28 cellular contexts compared by ENCODE assay signal in genomic region chr12:124844411-124845397, GRCh38.
"Had no signal": no experiment of that assay in that cellular context is flagged by ENCODE, and none has a peak within 500 bp of the region (broad histone marks: within the 10 kb centered on the region; RNA-seq: fewer than 3 reads in every experiment).

No MANE protein-coding gene starts in this region.

- H3K9me3 ChIP-seq: ascending aorta, esophagus muscularis mucosa, heart right ventricle, lower lobe of right lung, stomach, suprapubic skin, tibial artery, upper lobe of right lung had no signal

- H3K36me3 ChIP-seq: ascending aorta, esophagus muscularis mucosa, heart right ventricle, lower lobe of right lung, stomach, suprapubic skin, tibial artery, upper lobe of right lung had no signal

- H3K4me2 ChIP-seq: smooth muscle cell had no signal

- H3K27me3 ChIP-seq: ascending aorta, esophagus muscularis mucosa, heart right ventricle, stomach, suprapubic skin, tibial artery, upper lobe of right lung had no signal

- H3K27ac Mint-ChIP-seq: activated naive CD8-positive, alpha-beta T cell; natural killer cell; stimulated activated naive B cell treated with anti-CD40 and anti-IgM and Interleukin-4, amounts not matched to agents 10 μg/mL and 1 μg/mL and 100 μg/mL, for 72 hours; T-helper 1 cell treated with Interleukin-12 subunit alpha and Interleukin-12 subunit beta and Interleukin-4 antibody, amounts not matched to agents 30 μg/mL and 1 μg/mL, for 36 hours had no signal

- H3K4me3 Mint-ChIP-seq: activated naive CD8-positive, alpha-beta T cell; natural killer cell; stimulated activated naive B cell treated with anti-CD40 and anti-IgM and Interleukin-4, amounts not matched to agents 10 μg/mL and 1 μg/mL and 100 μg/mL, for 72 hours; T-helper 1 cell treated with Interleukin-12 subunit alpha and Interleukin-12 subunit beta and Interleukin-4 antibody, amounts not matched to agents 30 μg/mL and 1 μg/mL, for 36 hours had no signal

- H3K9me3 Mint-ChIP-seq: natural killer cell; stimulated activated naive B cell treated with anti-CD40 and anti-IgM and Interleukin-4, amounts not matched to agents 10 μg/mL and 1 μg/mL and 100 μg/mL, for 72 hours; T-helper 1 cell treated with Interleukin-12 subunit alpha and Interleukin-12 subunit beta and Interleukin-4 antibody, amounts not matched to agents 30 μg/mL and 1 μg/mL, for 36 hours had no signal

- H3K4me1 Mint-ChIP-seq: natural killer cell had no signal

- H3K27ac ChIP-seq: ascending aorta, esophagus muscularis mucosa, heart right ventricle, lower lobe of right lung, stomach, suprapubic skin, tibial artery had no signal

- ATAC-seq: activated CD4-positive, CD25-positive, alpha-beta regulatory T cell treated with anti-CD3 and anti-CD28 coated beads, Interleukin-2, amount 50 U/mL, for 24 hours; heart right ventricle; left lobe of liver; natural killer cell; stimulated activated naive B cell treated with anti-CD40 and anti-IgM and Interleukin-4, amounts not matched to agents 10 μg/mL and 1 μg/mL and 100 μg/mL, for 72 hours; upper lobe of right lung had no signal

- H3K4me3 ChIP-seq: ascending aorta, esophagus muscularis mucosa, heart right ventricle, lower lobe of right lung, smooth muscle cell, stomach, suprapubic skin, tibial artery, upper lobe of right lung had no signal

- H3K36me3 Mint-ChIP-seq: activated naive CD8-positive, alpha-beta T cell; natural killer cell had no signal

- DNase-seq: activated CD4-positive, alpha-beta T cell treated with anti-CD3 and anti-CD28 coated beads for 48 hours; activated CD4-positive, alpha-beta T cell treated with anti-CD3 and anti-CD28 coated beads, Interleukin-2, amount 50 U/mL, for 48 hours; activated CD8-positive, alpha-beta memory T cell treated with anti-CD3 and anti-CD28 coated beads for 24 hours; activated effector memory CD4-positive, alpha-beta T cell treated with Interleukin-2 at 50 U/mL for 16 hours; activated naive CD4-positive, alpha-beta T cell treated with Interleukin-2 at 50 U/mL for 16 hours; central memory CD4-positive, alpha-beta T cell; foreskin melanocyte; heart right ventricle; kidney glomerular epithelial cell; lower lobe of right lung; mesendoderm; natural killer cell; stimulated activated CD4-positive, alpha-beta T cell treated with anti-CD3 and anti-CD28 coated beads, Interleukin-1b, Interleukin-23, amount 100 ng/mL, for 48 hours; stimulated activated CD4-positive, alpha-beta T cell treated with anti-CD3 and anti-CD28 coated beads, Interleukin-4, amount 100 ng/mL, for 4 hours; stimulated activated naive B cell treated with anti-CD40 and anti-IgM and Interleukin-4, amounts not matched to agents 10 μg/mL and 1 μg/mL and 100 μg/mL, for 72 hours; stomach; T-helper 9 cell; tibial artery; upper lobe of right lung had no signal

- FAIRE-seq: TTC549 had no signal

- H3K27me3 Mint-ChIP-seq: activated naive CD8-positive, alpha-beta T cell; stimulated activated naive B cell treated with anti-CD40 and anti-IgM and Interleukin-4, amounts not matched to agents 10 μg/mL and 1 μg/mL and 100 μg/mL, for 72 hours had no signal
